In the genomic region with DNA sequence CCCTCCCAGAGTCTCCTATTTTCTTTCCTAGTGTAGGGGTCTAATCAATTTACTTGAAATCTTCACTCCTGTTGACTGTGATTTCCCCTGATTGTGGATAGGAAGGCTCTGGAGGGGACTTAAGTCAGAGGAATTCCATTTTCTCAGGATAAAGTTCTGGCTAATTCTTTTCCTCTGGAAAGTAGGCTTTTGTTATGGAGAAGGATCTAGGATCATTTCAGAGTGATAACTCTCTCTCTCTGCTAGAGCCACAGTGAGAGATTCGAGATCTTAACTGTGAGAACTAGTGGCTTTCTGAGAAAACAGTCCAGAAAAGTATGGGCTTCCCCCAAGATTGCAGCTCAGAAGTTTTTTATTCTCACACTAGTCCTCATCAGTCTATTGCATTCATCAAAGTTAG, we compare ENCODE assay signal across 23 cellular contexts.
DNase-seq lines count a peak whose midpoint lies in the region; ATAC-seq and TF ChIP-seq lines count a peak whose summit lies in the region.
"Had no signal": no experiment of that assay in that cellular context is flagged by ENCODE, and none has a peak within 500 bp of the region (broad histone marks: within the 10 kb centered on the region; RNA-seq: fewer than 3 reads in every experiment).

No MANE protein-coding gene starts in this region.

- H2BK12ac ChIP-seq in H9 (ENCODE audit: insufficient read length, low read depth, low read length), result no peak overlapping the region

- no peaks in the 10 kb centered on the region for H3K79me1 ChIP-seq in H9 (ENCODE audit: insufficient read depth, low read depth, low read length, poor library complexity, severe bottlenecking)

- no peak overlapping the region for H4K8ac ChIP-seq in H9 (replicated peaks; ENCODE audit: insufficient read length, low read depth, low read length)

- peak overlapping the region; percentile 14 for H2AK5ac ChIP-seq in H9 (ENCODE audit: insufficient read length, low read length)

- H3K9me3 Mint-ChIP-seq in H9, result peaks cover 4 to 18% of the 10 kb centered on the region in 2 experiments; a peak in 4 of 5 replicates
- H3K9me3 Mint-ChIP-seq in WTC11, result peaks cover 41% of the 10 kb centered on the region
- H3K9me3 Mint-ChIP-seq: HFFc6 had no signal

- H3T11ph ChIP-seq in H9 (ENCODE audit: low read length), result no peak overlapping the region

- H3K36me3 Mint-ChIP-seq in H9 (ENCODE audit: insufficient read depth in 1 of 3, low read depth in 3 of 3) (peaks cover 17 to 31% (median 26%) of the 10 kb centered on the region in 3 experiments), WTC11 (peaks cover 43% of the 10 kb centered on the region)
- H3K36me3 Mint-ChIP-seq: CD14-positive monocyte; CD8-positive, alpha-beta memory T cell had no signal

- H2AFZ ChIP-seq in H9 (ENCODE audit: low read length) (no peak overlapping the region), smooth muscle cell (ENCODE audit: low read depth) (peak overlapping the region; percentile 74)

- H2BK120ac ChIP-seq in H9 (ENCODE audit: low read depth, low read length, poor library complexity, severe bottlenecking), result no peak overlapping the region

- no peaks in the 10 kb centered on the region for H3K23me2 ChIP-seq in H9 (ENCODE audit: insufficient read length, low read depth, low read length, poor library complexity, severe bottlenecking)

- no peak overlapping the region for H3K4me3 ChIP-seq in smooth muscle cell
- H3K4me3 ChIP-seq: A549; BLaER1 treated with 17β-estradiol and CSF1 and Interleukin-3, amounts not matched to agents 10 nM and 100 nM; GM12878; HAP-1 had no signal

- ATAC-seq in WTC11, result peak; percentile 76
- ATAC-seq: A549, GM12878 had no signal

- H3K4me2 ChIP-seq in H9 (ENCODE audit: insufficient read depth, insufficient read length, low read length) (no peak overlapping the region), smooth muscle cell (no peak overlapping the region)
- H3K4me2 ChIP-seq: A549; BLaER1 treated with 17β-estradiol and CSF1 and Interleukin-3, amounts not matched to agents 10 nM and 100 nM had no signal

- H3K4me3 Mint-ChIP-seq in H9, result no peak overlapping the region
- H3K4me3 Mint-ChIP-seq in WTC11, result no peak overlapping the region
- H3K4me3 Mint-ChIP-seq: CD14-positive monocyte; CD4-positive, alpha-beta T cell; CD8-positive, alpha-beta memory T cell; HFFc6 had no signal

- H2BK20ac ChIP-seq in H9 (ENCODE audit: low read depth, low read length, poor library complexity, severe bottlenecking), result no peak overlapping the region

- peak overlapping the region; percentile 44 to 83 (median 81); a peak in 5 of 7 replicates for H3K27ac Mint-ChIP-seq in H9
- peak overlapping the region; percentile 71 for H3K27ac Mint-ChIP-seq in WTC11
- H3K27ac Mint-ChIP-seq: CD14-positive monocyte; CD4-positive, alpha-beta T cell; CD8-positive, alpha-beta memory T cell; HFFc6 had no signal

- no peaks in the 10 kb centered on the region for H3F3A ChIP-seq in smooth muscle cell (ENCODE audit: low read depth)

- peaks cover 9% of the 10 kb centered on the region for H3K9me3 ChIP-seq in H9 (ENCODE audit: control insufficient read depth, low read depth, low read length)
- no peaks in the 10 kb centered on the region for H3K9me3 ChIP-seq in smooth muscle cell (replicated peaks; ENCODE audit: low read depth)
- H3K9me3 ChIP-seq: A549; BE2C; BLaER1 treated with 17β-estradiol and CSF1 and Interleukin-3, amounts not matched to agents 10 nM and 100 nM; HAP-1 had no signal

- H3K36me3 ChIP-seq in smooth muscle cell (ENCODE audit: low read depth), result no peaks in the 10 kb centered on the region
- H3K36me3 ChIP-seq: BE2C; BLaER1 treated with 17β-estradiol and CSF1 and Interleukin-3, amounts not matched to agents 10 nM and 100 nM; HAP-1 had no signal

- WGBS in H9 (ENCODE audit: extremely low coverage, insufficient read length, low lambda C conversion rate), result no CpG with 5 or more reads among the region's 1 CpG
- 54% methylated on average over 1 of the region's 1 CpG for WGBS in smooth muscle cell (ENCODE audit: low lambda C conversion rate)

- H3K4me1 ChIP-seq in H9 (ENCODE audit: insufficient read depth, low read length), result peaks cover 9% of the 10 kb centered on the region
- peaks cover 6% of the 10 kb centered on the region for H3K4me1 ChIP-seq in smooth muscle cell (ENCODE audit: low read depth)
- H3K4me1 ChIP-seq: A549; BE2C; BLaER1 treated with 17β-estradiol and CSF1 and Interleukin-3, amounts not matched to agents 10 nM and 100 nM had no signal

- no peak overlapping the region for H3K14ac ChIP-seq in H9 (ENCODE audit: insufficient read depth, low read length)

- H3K4ac ChIP-seq in H9 (ENCODE audit: low read depth, low read length), result no peak overlapping the region

- no peak overlapping the region for H4K5ac ChIP-seq in H9 (ENCODE audit: insufficient read length, low read depth, low read length)

- H4K91ac ChIP-seq in H9 (ENCODE audit: insufficient read length, low read depth, low read length), result no peak overlapping the region

- TF ChIP-seq CTCF in H9 (conservative IDR thresholded peaks at IDR 0.05), result no peak
- no peak for TF ChIP-seq CTCF in WTC11 (IDR thresholded peaks at IDR 0.05)
- TF ChIP-seq CTCF in smooth muscle cell (IDR thresholded peaks at IDR 0.05; ENCODE audit: borderline replicate concordance, insufficient read depth, poor library complexity, severe bottlenecking), result no peak

- H3K4me1 Mint-ChIP-seq in H9 (peaks cover 26 to 40% of the 10 kb centered on the region in 2 experiments), WTC11 (peaks cover 43% of the 10 kb centered on the region)
- H3K4me1 Mint-ChIP-seq: CD14-positive monocyte; CD8-positive, alpha-beta memory T cell had no signal

- no peak overlapping the region for H3K23ac ChIP-seq in H9 (ENCODE audit: insufficient read length, low read depth, low read length)

- H3K27ac ChIP-seq in H9 (ENCODE audit: insufficient read length, low read depth, low read length), result peak overlapping the region; percentile 57
- no peak overlapping the region for H3K27ac ChIP-seq in smooth muscle cell (ENCODE audit: low read depth)
- H3K27ac ChIP-seq: A549; BLaER1 treated with 17β-estradiol and CSF1 and Interleukin-3, amounts not matched to agents 10 nM and 100 nM had no signal

- DNase-seq in H9 (no peak), WTC11 (ENCODE audit: low spot score) (no peak), iPS-NIHi7 (ENCODE audit: extremely low spot score) (peak; percentile 8), smooth muscle cell (lab: John Stamatoyannopoulos, UW; ENCODE audit: unreplicated experiment) (no peak), RPMI8226 (no peak), HPDE6-E6E7 (ENCODE audit: extremely low spot score) (no peak), NCI-H1930 (lab: John Stamatoyannopoulos, UW) (no peak)
- DNase-seq: 8988T; ACHN; AML-193; BE2C; CD4-positive, alpha-beta T cell; CD8-positive, alpha-beta memory T cell; DMS 273 treated with DMSO at 0.1 percent for 48 hours; DMS79; EL; GDM1; HFFc6 had no signal

- CTCF ChIA-PET in WTC11 (lab: Charles Lee), result interaction anchor here (0.9 kb wide), 1 partner anchor 125 kb away, joined by 3 read pairs; no protein-coding TSS in a partner anchor

- H3K9ac ChIP-seq in H9 (ENCODE audit: extremely low read depth, insufficient read length, low read length) (no peak overlapping the region), smooth muscle cell (ENCODE audit: low read depth) (no peak overlapping the region)
- H3K9ac ChIP-seq: BLaER1 treated with 17β-estradiol and CSF1 and Interleukin-3, amounts not matched to agents 10 nM and 100 nM had no signal

- no peak overlapping the region for H2BK5ac ChIP-seq in H9 (ENCODE audit: insufficient read length, low read length)

- H3K27me3 Mint-ChIP-seq in H9 (ENCODE audit: low read depth) (no peaks in the 10 kb centered on the region), WTC11 (ENCODE audit: low read depth) (no peaks in the 10 kb centered on the region)
- H3K27me3 Mint-ChIP-seq: CD4-positive, alpha-beta T cell; CD8-positive, alpha-beta memory T cell had no signal

- H3K27me3 ChIP-seq in H9 (ENCODE audit: insufficient read depth, low read length) (no peaks in the 10 kb centered on the region), smooth muscle cell (ENCODE audit: low read depth) (no peaks in the 10 kb centered on the region)
- H3K27me3 ChIP-seq: BE2C; BLaER1 treated with 17β-estradiol and CSF1 and Interleukin-3, amounts not matched to agents 10 nM and 100 nM had no signal

- H4K20me1 ChIP-seq in H9 (ENCODE audit: control insufficient read depth, insufficient read depth, insufficient read length) (no peaks in the 10 kb centered on the region), smooth muscle cell (ENCODE audit: low read depth) (no peaks in the 10 kb centered on the region)
- H4K20me1 ChIP-seq: BLaER1 treated with 17β-estradiol and CSF1 and Interleukin-3, amounts not matched to agents 10 nM and 100 nM had no signal

- no peak overlapping the region for H3K18ac ChIP-seq in H9 (ENCODE audit: insufficient read length, low read depth, low read length)

- no peaks in the 10 kb centered on the region for H3K79me2 ChIP-seq in H9 (ENCODE audit: insufficient read depth, low read length)
- H3K79me2 ChIP-seq in smooth muscle cell (ENCODE audit: low read depth), result no peaks in the 10 kb centered on the region

- POLR2A ChIA-PET in WTC11 (lab: Charles Lee), result no interaction called here

- no peak overlapping the region for H3K56ac ChIP-seq in H9 (ENCODE audit: insufficient read length, low read depth, low read length)

- H2BK15ac ChIP-seq in H9 (ENCODE audit: low read depth, low read length), result no peak overlapping the region

TF ChIP-seq in WTC11, 78 proteins besides CTCF, POLR2A, EP300 and RAD21:
- TF ChIP-seq, protein P1, sequence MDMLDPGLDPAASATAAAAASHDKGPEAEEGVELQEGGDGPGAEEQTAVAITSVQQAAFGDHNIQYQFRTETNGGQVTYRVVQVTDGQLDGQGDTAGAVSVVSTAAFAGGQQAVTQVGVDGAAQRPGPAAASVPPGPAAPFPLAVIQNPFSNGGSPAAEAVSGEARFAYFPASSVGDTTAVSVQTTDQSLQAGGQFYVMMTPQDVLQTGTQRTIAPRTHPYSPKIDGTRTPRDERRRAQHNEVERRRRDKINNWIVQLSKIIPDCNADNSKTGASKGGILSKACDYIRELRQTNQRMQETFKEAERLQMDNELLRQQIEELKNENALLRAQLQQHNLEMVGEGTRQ (CRISPR knock-in tag; IDR thresholded peaks at IDR 0.05), result no peak
- TF ChIP-seq KAT7 (CRISPR knock-in tag; IDR thresholded peaks at IDR 0.05; ENCODE audit: borderline replicate concordance) (no peak), ZNF423 (CRISPR knock-in tag; IDR thresholded peaks at IDR 0.05) (no peak), NR1H2 (CRISPR knock-in tag; IDR thresholded peaks at IDR 0.05) (no peak)
- TF ChIP-seq, protein P2, sequence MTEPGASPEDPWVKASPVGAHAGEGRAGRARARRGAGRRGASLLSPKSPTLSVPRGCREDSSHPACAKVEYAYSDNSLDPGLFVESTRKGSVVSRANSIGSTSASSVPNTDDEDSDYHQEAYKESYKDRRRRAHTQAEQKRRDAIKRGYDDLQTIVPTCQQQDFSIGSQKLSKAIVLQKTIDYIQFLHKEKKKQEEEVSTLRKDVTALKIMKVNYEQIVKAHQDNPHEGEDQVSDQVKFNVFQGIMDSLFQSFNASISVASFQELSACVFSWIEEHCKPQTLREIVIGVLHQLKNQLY (CRISPR knock-in tag; IDR thresholded peaks at IDR 0.05), result no peak
